In genomic region chr17:72850410-72850809, GRCh38 we compare ENCODE assay signal across 22 cellular contexts.
A peak's percentile ranks its signal among the peaks of the same experiment; 100 is the strongest.
DNase-seq lines count a peak whose midpoint lies in the region; ATAC-seq, FAIRE-seq and TF ChIP-seq lines count a peak whose summit lies in the region.
"Had no signal": no experiment of that assay in that cellular context is flagged by ENCODE, and none has a peak within 500 bp of the region (broad histone marks: within the 10 kb centered on the region; RNA-seq: fewer than 3 reads in every experiment).

No MANE protein-coding gene starts in this region.

- no peak overlapping the region for H3K27ac ChIP-seq in PC-3 (ENCODE audit: low read length)
- H3K27ac ChIP-seq: BLaER1 treated with 17β-estradiol and CSF1 and Interleukin-3, amounts not matched to agents 10 nM and 100 nM; body of pancreas; dorsolateral prefrontal cortex; gastroesophageal sphincter; neural progenitor cell; right atrium auricular region had no signal

- H3K79me2 ChIP-seq in PC-3 (ENCODE audit: low read length), result no peaks in the 10 kb centered on the region

- TF ChIP-seq CTCF in PC-3 (conservative IDR thresholded peaks at IDR 0.05; ENCODE audit: low read depth, low read length) (no peak), bronchial epithelial cell (IDR thresholded peaks at IDR 0.05; ENCODE audit: insufficient read depth, low read length, severe bottlenecking) (no peak), kidney epithelial cell (IDR thresholded peaks at IDR 0.05; ENCODE audit: insufficient read depth, low read length, poor library complexity, severe bottlenecking) (no peak)

- no peak overlapping the region for H3K4me3 Mint-ChIP-seq in activated T-cell treated with anti-CD3 and anti-CD28 coated beads, Interleukin-2, amount 50 U/mL, for 72 hours
- H3K4me3 Mint-ChIP-seq: neural progenitor cell had no signal

- in situ Hi-C loops in HAP-1 (cut with MboI; ENCODE audit: low sequenced_read_pairs), result no loop called here

- no peaks in the 10 kb centered on the region for H3K36me3 ChIP-seq in PC-3 (ENCODE audit: low read depth, low read length)
- H3K36me3 ChIP-seq in bronchial epithelial cell (ENCODE audit: control insufficient read depth, insufficient read depth, low read length), result no peaks in the 10 kb centered on the region
- no peaks in the 10 kb centered on the region for H3K36me3 ChIP-seq in kidney epithelial cell (ENCODE audit: control insufficient read depth, insufficient read depth, low read length)
- no peaks in the 10 kb centered on the region for H3K36me3 ChIP-seq in HAP-1 (replicated peaks)
- H3K36me3 ChIP-seq: neural progenitor cell, right atrium auricular region had no signal

- peaks cover 0 to under 1% of the 10 kb centered on the region in 2 donors for H3K36me3 Mint-ChIP-seq in activated T-cell treated with anti-CD3 and anti-CD28 coated beads, Interleukin-2, amount 50 U/mL, for 72 hours (ENCODE audit: insufficient read depth in 2 of 2)
- H3K36me3 Mint-ChIP-seq: neural progenitor cell had no signal

- H3K9me2 ChIP-seq in PC-3 (replicated peaks; ENCODE audit: low read length), result no peaks in the 10 kb centered on the region

- no peaks in the 10 kb centered on the region for H3K9me3 Mint-ChIP-seq in activated T-cell treated with anti-CD3 and anti-CD28 coated beads, Interleukin-2, amount 50 U/mL, for 72 hours
- H3K9me3 Mint-ChIP-seq: neural progenitor cell had no signal

- peak; percentile 94 for ATAC-seq in PC-3
- ATAC-seq in activated T-cell treated with anti-CD3 and anti-CD28 coated beads, Interleukin-2, amount 50 U/mL, for 72 hours (replicated peaks in 1 of 2), result no peak
- ATAC-seq in GM18502 (IDR thresholded peaks at IDR 0.05; ENCODE audit: poor library complexity, unreplicated experiment), result no peak
- ATAC-seq: body of pancreas, gastroesophageal sphincter had no signal

- no peak overlapping the region for H3K4me2 ChIP-seq in PC-3 (ENCODE audit: low read length)
- H3K4me2 ChIP-seq: BLaER1 treated with 17β-estradiol and CSF1 and Interleukin-3, amounts not matched to agents 10 nM and 100 nM; neural progenitor cell had no signal

- FAIRE-seq in bronchial epithelial cell (lab: Jason Lieb, UNC), result no peak

- H3K4me1 ChIP-seq in PC-3 (ENCODE audit: insufficient read depth, low read length) (peaks cover 4% of the 10 kb centered on the region; the same call in 1 of the 2 replicates), HAP-1 (no peaks in the 10 kb centered on the region)
- H3K4me1 ChIP-seq: BLaER1 treated with 17β-estradiol and CSF1 and Interleukin-3, amounts not matched to agents 10 nM and 100 nM; body of pancreas; gastroesophageal sphincter; right atrium auricular region had no signal

- no peak overlapping the region for H3K27ac Mint-ChIP-seq in activated T-cell treated with anti-CD3 and anti-CD28 coated beads, Interleukin-2, amount 50 U/mL, for 72 hours
- H3K27ac Mint-ChIP-seq: neural progenitor cell had no signal

- H4K20me1 ChIP-seq in PC-3 (ENCODE audit: low read length), result no peaks in the 10 kb centered on the region
- H4K20me1 ChIP-seq: BLaER1 treated with 17β-estradiol and CSF1 and Interleukin-3, amounts not matched to agents 10 nM and 100 nM had no signal

- no peaks in the 10 kb centered on the region for H3K9me3 ChIP-seq in PC-3 (ENCODE audit: low read length)
- H3K9me3 ChIP-seq in HAP-1, result no peaks in the 10 kb centered on the region
- H3K9me3 ChIP-seq: BLaER1 treated with 17β-estradiol and CSF1 and Interleukin-3, amounts not matched to agents 10 nM and 100 nM; body of pancreas; gastroesophageal sphincter; right atrium auricular region had no signal

- peak; percentile 52 for DNase-seq in EH (ENCODE audit: low read depth)
- DNase-seq in PC-3, result peak; percentile 71
- peak; percentile 71 for DNase-seq in bronchial epithelial cell (ENCODE audit: low read depth)
- DNase-seq in kidney epithelial cell (ENCODE audit: low read depth), result peak; percentile 10
- no peak for DNase-seq in HAP-1 (ENCODE audit: low spot score in 2 of 2)
- DNase-seq in activated T-cell treated with anti-CD3 and anti-CD28 coated beads, Interleukin-2, amount 50 U/mL, for 72 hours, result no peak
- no peak for DNase-seq in epidermal melanocyte (ENCODE audit: insufficient read length, low spot score)
- DNase-seq: activated gamma-delta T cell; body of pancreas; DMS79; GOT3; mesenchymal stem cell; MV-4-11; NCI-H2081; stimulated activated CD4-positive, alpha-beta T cell treated with anti-CD3 and anti-CD28 coated beads, Interleukin-1b, Interleukin-23, amount 100 ng/mL, for 48 hours; SW 1271 had no signal

- no peak overlapping the region for H3K9ac ChIP-seq in PC-3 (ENCODE audit: low read length)
- H3K9ac ChIP-seq: BLaER1 treated with 17β-estradiol and CSF1 and Interleukin-3, amounts not matched to agents 10 nM and 100 nM; neural progenitor cell had no signal

- no peaks in the 10 kb centered on the region for H3K27me3 ChIP-seq in PC-3 (ENCODE audit: low read length)
- no peaks in the 10 kb centered on the region for H3K27me3 ChIP-seq in bronchial epithelial cell (ENCODE audit: control insufficient read depth, insufficient read depth, low read length)
- H3K27me3 ChIP-seq in kidney epithelial cell (ENCODE audit: control insufficient read depth, insufficient read depth, low read length), result no peaks in the 10 kb centered on the region
- no peaks in the 10 kb centered on the region for H3K27me3 ChIP-seq in HAP-1 (ENCODE audit: low read depth)
- H3K27me3 ChIP-seq: BLaER1 treated with 17β-estradiol and CSF1 and Interleukin-3, amounts not matched to agents 10 nM and 100 nM; body of pancreas; dorsolateral prefrontal cortex; gastroesophageal sphincter; neural progenitor cell; right atrium auricular region had no signal

- intact Hi-C loops in PC-3 (cut with micrococcal nuclease), result no loop called here

- H3K27me3 Mint-ChIP-seq in activated T-cell treated with anti-CD3 and anti-CD28 coated beads, Interleukin-2, amount 50 U/mL, for 72 hours (ENCODE audit: low read depth), result no peaks in the 10 kb centered on the region

- no peaks in the 10 kb centered on the region for H3K4me1 Mint-ChIP-seq in activated T-cell treated with anti-CD3 and anti-CD28 coated beads, Interleukin-2, amount 50 U/mL, for 72 hours (ENCODE audit: low read depth)

- H3K4me3 ChIP-seq in PC-3 (ENCODE audit: low read length), result no peak overlapping the region
- no peak overlapping the region for H3K4me3 ChIP-seq in bronchial epithelial cell (ENCODE audit: low read depth, low read length)
- H3K4me3 ChIP-seq in kidney epithelial cell (ENCODE audit: low read depth, low read length), result no peak overlapping the region
- H3K4me3 ChIP-seq in HAP-1, result no peak overlapping the region
- H3K4me3 ChIP-seq: BLaER1 treated with 17β-estradiol and CSF1 and Interleukin-3, amounts not matched to agents 10 nM and 100 nM; body of pancreas; dorsolateral prefrontal cortex; gastroesophageal sphincter; neural progenitor cell; right atrium auricular region had no signal

- no peaks in the 10 kb centered on the region for H3F3A ChIP-seq in PC-3 (ENCODE audit: low read length, unreplicated experiment)

- H2AFZ ChIP-seq in PC-3 (ENCODE audit: low read length), result no peak overlapping the region
- H2AFZ ChIP-seq: neural progenitor cell had no signal

- POLR2A ChIA-PET in PC-3 (lab: Charles Lee; ENCODE audit: unreplicated experiment), result no interaction called here

- BruUV-seq in PC-3 (replicated peaks; lab: Mats Ljungman, UMichigan), result no TSS peak

- CTCF ChIA-PET in PC-3 (lab: Charles Lee), result no interaction called here

Comparison
In these comparisons a context has a peak if more than half of its experiments do, and no peak if none do; other contexts are left out.
1. DNase-seq: peak in EH (single experiment), PC-3 (single experiment), bronchial epithelial cell (single experiment) and kidney epithelial cell (single experiment); none in HAP-1 (0 of 2), activated T-cell treated with anti-CD3 and anti-CD28 coated beads, Interleukin-2, amount 50 U/mL, for 72 hours (0 of 2) and epidermal melanocyte (single experiment).